In the genomic region with DNA sequence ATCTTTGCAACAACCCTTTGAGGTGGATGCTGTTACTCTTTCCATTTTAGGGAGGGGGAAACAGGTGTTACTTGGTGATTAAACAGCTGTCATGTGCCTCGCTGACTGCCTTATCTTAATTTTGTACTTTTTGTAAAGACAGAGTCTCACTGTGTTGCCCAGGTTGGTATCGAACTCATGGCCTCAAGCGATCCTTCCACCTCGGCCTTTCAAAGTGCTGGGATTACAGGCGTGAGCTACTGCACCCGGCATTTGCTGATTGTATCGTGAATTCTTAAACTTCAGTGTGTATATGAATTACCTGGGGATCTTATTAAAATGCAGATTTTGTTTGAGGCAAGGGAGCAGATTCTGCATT, we compare ENCODE assay signal across 8 cellular contexts. TPM values are rescaled to one million over a fixed set of nuclear protein-coding genes. Genes with fewer than 3 reads are reported as not detected.
DNase-seq lines count a peak whose midpoint lies in the region; ATAC-seq and TF ChIP-seq lines count a peak whose summit lies in the region.

No MANE protein-coding gene starts in this region.

- peak overlapping the region; percentile 84 for H3K27ac ChIP-seq in HEK293 (ENCODE audit: extremely low read depth, low read depth, low read length)
- no peak overlapping the region for H3K27ac ChIP-seq in iPS-18a (ENCODE audit: low read length)

- no peaks in the 10 kb centered on the region for H3K27me3 Mint-ChIP-seq in activated CD8-positive, alpha-beta T cell treated with anti-CD3 and anti-CD28 coated beads, Interleukin-2, amount 10 ng/mL, durations not matched to agents 7 days and 5 days (ENCODE audit: low read depth)
- no peaks in the 10 kb centered on the region for H3K27me3 Mint-ChIP-seq in stimulated activated memory B cell treated with anti-CD40 and anti-IgM and Interleukin-4, amounts not matched to agents 10 μg/mL and 1 μg/mL and 100 μg/mL, for 72 hours

- POLR2A ChIA-PET in HEK293 (lab: Yijun Ruan, JAX), result interaction anchor here (1.2 to 1.9 kb wide), 4 partner anchors 46 to 94 kb away, joined by 5 to 24 read pairs (median 6); partner anchors contain the start of gene RHOF
- POLR2A ChIA-PET in activated CD8-positive, alpha-beta T cell treated with anti-CD3 and anti-CD28 coated beads, Interleukin-2, amount 10 ng/mL, durations not matched to agents 7 days and 5 days (lab: Charles Lee), result interaction anchor here (1.2 to 2.7 kb wide), 4 partner anchors 60 to 132 kb away, joined by 3 to 12 read pairs (median 6); partner anchors contain the start of genes BCL7A and RHOF

- peaks cover 10% of the 10 kb centered on the region for H3K27me3 ChIP-seq in iPS-18a (ENCODE audit: control insufficient read depth, insufficient read depth, low read length)

- peaks cover 50% of the 10 kb centered on the region for H3K4me1 Mint-ChIP-seq in activated CD8-positive, alpha-beta T cell treated with anti-CD3 and anti-CD28 coated beads, Interleukin-2, amount 10 ng/mL, durations not matched to agents 7 days and 5 days (ENCODE audit: low read depth)
- H3K4me1 Mint-ChIP-seq in stimulated activated memory B cell treated with anti-CD40 and anti-IgM and Interleukin-4, amounts not matched to agents 10 μg/mL and 1 μg/mL and 100 μg/mL, for 72 hours, result peaks cover 22% of the 10 kb centered on the region

- H3K4me3 ChIP-seq in HEK293 (ENCODE audit: low read depth, low read length) (peak overlapping the region; percentile 81), iPS-18a (ENCODE audit: low read length) (peak overlapping the region; percentile 74)

- no peak for TF ChIP-seq CTCF in HEK293 (tag by site-specific recombination; IDR thresholded peaks at IDR 0.05)

- CTCF ChIA-PET in HEK293 (lab: Yijun Ruan, JAX), result interaction anchor here (0.6 to 9.9 kb wide), 7 partner anchors 9 to 1629 kb away, joined by 3 to 154 read pairs (median 3); partner anchors contain the start of gene RHOF
- CTCF ChIA-PET in activated CD8-positive, alpha-beta T cell treated with anti-CD3 and anti-CD28 coated beads, Interleukin-2, amount 10 ng/mL, durations not matched to agents 7 days and 5 days (lab: Charles Lee), result interaction anchor here (0.6 to 11.4 kb wide), 12 partner anchors 8 to 171 kb away, joined by 3 to 188 read pairs (median 6); partner anchors contain the start of genes CFAP251 and RHOF

- H3K27ac Mint-ChIP-seq in activated CD8-positive, alpha-beta T cell treated with anti-CD3 and anti-CD28 coated beads, Interleukin-2, amount 10 ng/mL, durations not matched to agents 7 days and 5 days, result peak overlapping the region; percentile 100
- peak overlapping the region; percentile 97 for H3K27ac Mint-ChIP-seq in stimulated activated memory B cell treated with anti-CD40 and anti-IgM and Interleukin-4, amounts not matched to agents 10 μg/mL and 1 μg/mL and 100 μg/mL, for 72 hours

- H3K4me3 Mint-ChIP-seq in activated CD8-positive, alpha-beta T cell treated with anti-CD3 and anti-CD28 coated beads, Interleukin-2, amount 10 ng/mL, durations not matched to agents 7 days and 5 days, result peak overlapping the region; percentile 99
- peak overlapping the region; percentile 100 for H3K4me3 Mint-ChIP-seq in stimulated activated memory B cell treated with anti-CD40 and anti-IgM and Interleukin-4, amounts not matched to agents 10 μg/mL and 1 μg/mL and 100 μg/mL, for 72 hours

- no peaks in the 10 kb centered on the region for H3K9me3 Mint-ChIP-seq in activated CD8-positive, alpha-beta T cell treated with anti-CD3 and anti-CD28 coated beads, Interleukin-2, amount 10 ng/mL, durations not matched to agents 7 days and 5 days (ENCODE audit: insufficient read depth)
- H3K9me3 Mint-ChIP-seq in stimulated activated memory B cell treated with anti-CD40 and anti-IgM and Interleukin-4, amounts not matched to agents 10 μg/mL and 1 μg/mL and 100 μg/mL, for 72 hours, result no peaks in the 10 kb centered on the region

- H3K4me1 ChIP-seq in HEK293 (ENCODE audit: control insufficient read depth, insufficient read depth, low read length), result peaks cover 11% of the 10 kb centered on the region; the same call in 1 of the 2 replicates
- H3K4me1 ChIP-seq in iPS-18a (ENCODE audit: control insufficient read depth, low read depth, low read length), result no peaks in the 10 kb centered on the region

- H3K36me3 ChIP-seq in HEK293 (ENCODE audit: control insufficient read depth in 2 of 2, insufficient read depth in 1 of 2, low read length in 2 of 2), result peaks cover 3 to 11% of the 10 kb centered on the region in 2 experiments; a peak in 2 of 3 replicates
- no peaks in the 10 kb centered on the region for H3K36me3 ChIP-seq in iPS-18a (ENCODE audit: control insufficient read depth, low read depth, low read length)

- ATAC-seq in activated CD8-positive, alpha-beta T cell treated with anti-CD3 and anti-CD28 coated beads, Interleukin-2, amount 10 ng/mL, durations not matched to agents 7 days and 5 days, result no peak
- ATAC-seq in stimulated activated memory B cell treated with anti-CD40 and anti-IgM and Interleukin-4, amounts not matched to agents 10 μg/mL and 1 μg/mL and 100 μg/mL, for 72 hours, result no peak
- no peak for ATAC-seq in left lobe of liver

- H3K9me3 ChIP-seq in HEK293 (ENCODE audit: control insufficient read depth, insufficient read depth, low read depth, low read length) (no peaks in the 10 kb centered on the region), iPS-18a (ENCODE audit: control insufficient read depth, low read depth, low read length) (no peaks in the 10 kb centered on the region)

- peak overlapping the region; percentile 45 for H3K9ac ChIP-seq in iPS-18a (ENCODE audit: low read length)

- peaks cover 19% of the 10 kb centered on the region for H3K36me3 Mint-ChIP-seq in activated CD8-positive, alpha-beta T cell treated with anti-CD3 and anti-CD28 coated beads, Interleukin-2, amount 10 ng/mL, durations not matched to agents 7 days and 5 days (ENCODE audit: low read depth)
- H3K36me3 Mint-ChIP-seq in stimulated activated memory B cell treated with anti-CD40 and anti-IgM and Interleukin-4, amounts not matched to agents 10 μg/mL and 1 μg/mL and 100 μg/mL, for 72 hours, result peaks cover 6% of the 10 kb centered on the region

- DNase-seq in activated CD8-positive, alpha-beta T cell treated with anti-CD3 and anti-CD28 coated beads, Interleukin-2, amount 10 ng/mL, durations not matched to agents 7 days and 5 days, result no peak
- DNase-seq in retina (no peak), KG1 (lab: John Stamatoyannopoulos, UW) (no peak), left lobe of liver (ENCODE audit: low spot score) (no peak), NCI-H226 (no peak)

TF ChIP-seq in HEK293, 187 proteins besides CTCF, POLR2A, EP300 and RAD21:
- TF ChIP-seq ZNF768 (tag by site-specific recombination; IDR thresholded peaks at IDR 0.05), result peak; percentile 83; the same call in 1 of the 2 replicates
- TF ChIP-seq SCRT1 (tag by site-specific recombination; IDR thresholded peaks at IDR 0.05; ENCODE audit: borderline replicate concordance), result 0 out of 2 replicates have a peak, but pooled peaks have one; percentile 42
- no peak for TF ChIP-seq OSR2 (tag by site-specific recombination; IDR thresholded peaks at IDR 0.05)
- no peak for TF ChIP-seq ZNF621 (tag by site-specific recombination; IDR thresholded peaks at IDR 0.05)
- TF ChIP-seq ZNF341 (tag by site-specific recombination; IDR thresholded peaks at IDR 0.05; ENCODE audit: low read depth), result 0 out of 2 replicates have a peak, but pooled peaks have one; percentile 11
- no peak for TF ChIP-seq ZNF140 (tag by site-specific recombination; IDR thresholded peaks at IDR 0.05)
- no peak for TF ChIP-seq ZNF558 (tag by site-specific recombination; IDR thresholded peaks at IDR 0.05)
- peak; percentile 78; the same call in 1 of the 2 replicates for TF ChIP-seq ZNF664 (tag by site-specific recombination; IDR thresholded peaks at IDR 0.05)
- TF ChIP-seq ZNF629 (tag by site-specific recombination; IDR thresholded peaks at IDR 0.05), result no peak
- TF ChIP-seq, protein P1, sequence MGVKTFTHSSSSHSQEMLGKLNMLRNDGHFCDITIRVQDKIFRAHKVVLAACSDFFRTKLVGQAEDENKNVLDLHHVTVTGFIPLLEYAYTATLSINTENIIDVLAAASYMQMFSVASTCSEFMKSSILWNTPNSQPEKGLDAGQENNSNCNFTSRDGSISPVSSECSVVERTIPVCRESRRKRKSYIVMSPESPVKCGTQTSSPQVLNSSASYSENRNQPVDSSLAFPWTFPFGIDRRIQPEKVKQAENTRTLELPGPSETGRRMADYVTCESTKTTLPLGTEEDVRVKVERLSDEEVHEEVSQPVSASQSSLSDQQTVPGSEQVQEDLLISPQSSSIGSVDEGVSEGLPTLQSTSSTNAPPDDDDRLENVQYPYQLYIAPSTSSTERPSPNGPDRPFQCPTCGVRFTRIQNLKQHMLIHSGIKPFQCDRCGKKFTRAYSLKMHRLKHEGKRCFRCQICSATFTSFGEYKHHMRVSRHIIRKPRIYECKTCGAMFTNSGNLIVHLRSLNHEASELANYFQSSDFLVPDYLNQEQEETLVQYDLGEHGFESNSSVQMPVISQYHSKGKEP (tag by site-specific recombination; IDR thresholded peaks at IDR 0.05), result no peak
- no peak for TF ChIP-seq ELK4 (IDR thresholded peaks at IDR 0.05; ENCODE audit: borderline replicate concordance, low read depth, low read length)
- TF ChIP-seq ZNF121 (tag by site-specific recombination; IDR thresholded peaks at IDR 0.05), result peak; percentile 70

RNA-seq across cellular contexts. Expression of gene PSMD9, which starts 0.7 kb away (rescaled TPM):
- 10 to 100 TPM; 62.3 to 70.6 TPM for total RNA-seq in activated CD8-positive, alpha-beta T cell treated with anti-CD3 and anti-CD28 coated beads, Interleukin-2, amount 10 ng/mL, durations not matched to agents 7 days and 5 days
- 25.8 TPM for total RNA-seq in left lobe of liver

RNA-seq across cellular contexts. Expression of gene CFAP251, which starts 29.1 kb away (rescaled TPM):
- under 1 TPM; 0.70 to 0.82 TPM for total RNA-seq in activated CD8-positive, alpha-beta T cell treated with anti-CD3 and anti-CD28 coated beads, Interleukin-2, amount 10 ng/mL, durations not matched to agents 7 days and 5 days
- total RNA-seq in left lobe of liver, result 2.2 TPM

RNA-seq across cellular contexts. Expression of gene HPD, which starts 30.6 kb away (rescaled TPM):
- not detected for total RNA-seq in activated CD8-positive, alpha-beta T cell treated with anti-CD3 and anti-CD28 coated beads, Interleukin-2, amount 10 ng/mL, durations not matched to agents 7 days and 5 days
- 1,410 TPM for total RNA-seq in left lobe of liver

Comparison
In these comparisons a context has a peak if more than half of its experiments do, and no peak if none do; other contexts are left out.
1. RNA of gene HPD, which starts 30.6 kb away (total RNA-seq): 1,410 TPM in left lobe of liver (single experiment); not detected in activated CD8-positive, alpha-beta T cell treated with anti-CD3 and anti-CD28 coated beads, Interleukin-2, amount 10 ng/mL, durations not matched to agents 7 days and 5 days; every median in the first group is over 1,000 times any median in the second.